Comparison of ENCODE assay signal across 8 cellular contexts in the genomic region with DNA sequence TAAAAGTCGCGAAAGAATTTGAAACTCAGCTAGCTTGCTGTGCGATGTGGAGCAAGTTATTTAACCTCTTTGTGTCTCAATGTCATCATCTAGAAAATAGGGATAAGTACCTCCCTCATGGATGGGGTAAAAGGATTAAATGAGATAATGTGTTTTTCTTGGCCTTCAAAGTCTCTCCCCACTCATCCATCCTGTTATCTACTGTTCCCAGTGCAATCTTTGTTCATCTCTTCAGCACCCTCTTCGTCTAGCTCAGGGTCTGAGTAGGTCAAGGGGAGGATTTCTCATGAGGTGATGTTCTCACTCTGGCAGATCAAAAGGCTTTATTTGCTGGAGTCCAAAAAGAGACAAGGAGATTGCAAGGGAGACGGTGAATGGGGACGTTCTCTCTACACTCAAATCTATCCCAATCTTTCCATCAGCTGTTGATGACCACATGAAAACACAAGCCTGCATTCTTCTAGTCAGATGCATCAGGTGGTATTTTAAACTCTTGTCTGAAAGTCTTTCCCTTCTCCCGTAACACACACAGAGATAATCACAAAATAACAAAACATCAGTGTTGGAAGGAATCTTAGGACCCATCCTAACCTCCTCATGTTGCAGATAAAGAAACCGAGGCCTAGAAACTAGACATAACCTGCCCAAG. TPM values are rescaled to one million over a fixed set of nuclear protein-coding genes. Genes with fewer than 3 reads are reported as not detected.
DNase-seq lines count a peak whose midpoint lies in the region; ATAC-seq, FAIRE-seq and TF ChIP-seq lines count a peak whose summit lies in the region.

No MANE protein-coding gene starts in this region.

- H3K36me3 ChIP-seq in bronchial epithelial cell (ENCODE audit: control insufficient read depth, insufficient read depth, low read length): peaks cover 2% of the 10 kb centered on the region

- no peak for FAIRE-seq in bronchial epithelial cell (lab: Jason Lieb, UNC)

- H3K9me3 Mint-ChIP-seq in stimulated activated naive CD8-positive, alpha-beta T cell treated with anti-CD3 and anti-CD28 coated beads, Interleukin-15, Interleukin-2, amounts not matched to agents 100 ng/mL and 50 ng/mL, for 24 hours: no peaks in the 10 kb centered on the region

- H3K4me3 ChIP-seq in bronchial epithelial cell (ENCODE audit: low read depth, low read length): peak overlapping the region; percentile 92
- H3K4me3 ChIP-seq in mononuclear cell (ENCODE audit: low read length): peak overlapping the region; percentile 95

- no peaks in the 10 kb centered on the region for H3K27me3 ChIP-seq in bronchial epithelial cell (ENCODE audit: control insufficient read depth, insufficient read depth, low read length)
- no peaks in the 10 kb centered on the region for H3K27me3 ChIP-seq in mononuclear cell (ENCODE audit: insufficient read depth, low read length)

- H3K9me3 ChIP-seq in mononuclear cell (ENCODE audit: low read depth, low read length): no peaks in the 10 kb centered on the region

- peaks cover 64% of the 10 kb centered on the region for H3K4me1 Mint-ChIP-seq in stimulated activated naive CD8-positive, alpha-beta T cell treated with anti-CD3 and anti-CD28 coated beads, Interleukin-15, Interleukin-2, amounts not matched to agents 100 ng/mL and 50 ng/mL, for 24 hours (ENCODE audit: low read depth)

- ATAC-seq in stimulated activated naive CD8-positive, alpha-beta T cell treated with anti-CD3 and anti-CD28 coated beads, Interleukin-15, Interleukin-2, amounts not matched to agents 100 U/mL and 50 U/mL, for 24 hours: no peak
- no peak for ATAC-seq in GM18520 (IDR thresholded peaks at IDR 0.05; ENCODE audit: unreplicated experiment)

- H3K4me3 Mint-ChIP-seq in stimulated activated naive CD8-positive, alpha-beta T cell treated with anti-CD3 and anti-CD28 coated beads, Interleukin-15, Interleukin-2, amounts not matched to agents 100 ng/mL and 50 ng/mL, for 24 hours: peak overlapping the region; percentile 99

- peak overlapping the region; percentile 98 for H3K27ac Mint-ChIP-seq in stimulated activated naive CD8-positive, alpha-beta T cell treated with anti-CD3 and anti-CD28 coated beads, Interleukin-15, Interleukin-2, amounts not matched to agents 100 ng/mL and 50 ng/mL, for 24 hours

- H3K4me1 ChIP-seq in mononuclear cell (ENCODE audit: insufficient read depth, low read length): peaks cover 74% of the 10 kb centered on the region

- TF ChIP-seq CTCF in bronchial epithelial cell (IDR thresholded peaks at IDR 0.05; ENCODE audit: insufficient read depth, low read length, severe bottlenecking): no peak

- DNase-seq in stimulated activated naive CD8-positive, alpha-beta T cell treated with anti-CD3 and anti-CD28 coated beads, Interleukin-15, Interleukin-2, amounts not matched to agents 100 U/mL and 50 U/mL, for 24 hours: no peak
- DNase-seq in bronchial epithelial cell (ENCODE audit: low read depth) (no peak), foreskin melanocyte (no peak), NCI-H2196 treated with DMSO at 0.1 percent for 48 hours (lab: John Stamatoyannopoulos, UW; ENCODE audit: unreplicated experiment) (no peak), COLO829 (ENCODE audit: low spot score) (no peak)

- H3K27me3 Mint-ChIP-seq in stimulated activated naive CD8-positive, alpha-beta T cell treated with anti-CD3 and anti-CD28 coated beads, Interleukin-15, Interleukin-2, amounts not matched to agents 100 ng/mL and 50 ng/mL, for 24 hours: no peaks in the 10 kb centered on the region

- peaks cover 31% of the 10 kb centered on the region for H3K36me3 Mint-ChIP-seq in stimulated activated naive CD8-positive, alpha-beta T cell treated with anti-CD3 and anti-CD28 coated beads, Interleukin-15, Interleukin-2, amounts not matched to agents 100 ng/mL and 50 ng/mL, for 24 hours (ENCODE audit: low read depth)

RNA-seq across cellular contexts. Expression of a gene that starts 1.3 kb away (rescaled TPM):
- total RNA-seq in bronchial epithelial cell (23.9 and 24.7 TPM in 2 replicates), mononuclear cell (8.6 TPM)

RNA-seq across cellular contexts. Expression of a gene that starts 12.5 kb away (rescaled TPM):
- total RNA-seq in bronchial epithelial cell (7.3 and 7.4 TPM in 2 replicates), mononuclear cell (21.3 TPM)
